26 cellular contexts compared by ENCODE assay signal in genomic region chr2:43792653-43793052, GRCh38.
DNase-seq lines count a peak whose midpoint lies in the region; ATAC-seq and FAIRE-seq lines count a peak whose summit lies in the region.
"Had no signal": no experiment of that assay in that cellular context is flagged by ENCODE, and none has a peak within 500 bp of the region (broad histone marks: within the 10 kb centered on the region; RNA-seq: fewer than 3 reads in every experiment).

No MANE protein-coding gene starts in this region.

- DNase-seq in DMS53 treated with DMSO at 0.1 percent for 48 hours (lab: John Stamatoyannopoulos, UW; ENCODE audit: unreplicated experiment) (peak; percentile 71), RCC 7860 (ENCODE audit: low spot score) (peak; percentile 62), kidney glomerular epithelial cell (lab: John Stamatoyannopoulos, UW) (peak; percentile 83), NCI-H1105 treated with DMSO at 0.1 percent for 48 hours (lab: John Stamatoyannopoulos, UW) (no peak)
- DNase-seq in NK-92 treated with Interleukin-12 subunit alpha and Interleukin-12 subunit beta, amount 100 ng/mL, for 24 hours (lab: John Stamatoyannopoulos, UW): no peak
- DNase-seq in central memory CD4-positive, alpha-beta T cell: no peak
- DNase-seq: activated naive CD4-positive, alpha-beta T cell treated with Interleukin-2 at 50 U/mL for 16 hours; activated T-cell treated with anti-CD3 and anti-CD28 coated beads, Interleukin-2, amount 50 U/mL, for 48 hours; adrenal gland; brain microvascular endothelial cell; Caco-2; effector CD4-positive, alpha-beta T cell; EL; foreskin keratinocyte; immature natural killer cell; NCI-H1105; NCI-H2029; NCI-H345; NCI-H774; pancreas; right cardiac atrium; stimulated activated naive CD4-positive, alpha-beta T cell treated with Interleukin-2 at 50 U/mL for 16 hours; testis had no signal

- ATAC-seq in GM21619 (IDR thresholded peaks at IDR 0.05; ENCODE audit: unreplicated experiment) (peak; percentile 61), HG02759 (IDR thresholded peaks at IDR 0.05; ENCODE audit: unreplicated experiment) (no peak)
- ATAC-seq: foreskin keratinocyte, pancreas, right cardiac atrium had no signal

- peak; percentile 93 for FAIRE-seq in RCC 7860 (lab: Jason Lieb, UNC)
- FAIRE-seq: urothelium cell line had no signal

Comparison
In these comparisons a context has a peak if more than half of its experiments do, and no peak if none do; other contexts are left out.
1. DNase-seq: peak in DMS53 treated with DMSO at 0.1 percent for 48 hours (single experiment), RCC 7860 (single experiment) and kidney glomerular epithelial cell (single experiment); none in NK-92 treated with Interleukin-12 subunit alpha and Interleukin-12 subunit beta, amount 100 ng/mL, for 24 hours (single experiment), NCI-H1105 treated with DMSO at 0.1 percent for 48 hours (single experiment) and central memory CD4-positive, alpha-beta T cell (single experiment).